7 cellular contexts compared by ENCODE assay signal in genomic region chr9:37465249-37466036, GRCh38.
DNase-seq lines count a peak whose midpoint lies in the region; ATAC-seq and TF ChIP-seq lines count a peak whose summit lies in the region.

Gene ZBTB5, minus strand, starts transcription at chr9:37465450. Its CDS starts 22,899 bp downstream, at chr9:37442551.

- peak; percentile 99 for DNase-seq in NCI-H2029 treated with DMSO at 0.1 percent for 48 hours (lab: John Stamatoyannopoulos, UW)
- peak; percentile 98 for DNase-seq in T-helper 9 cell
- peak; percentile 100 for DNase-seq in astrocyte of the hippocampus (ENCODE audit: low read depth, low spot score)
- DNase-seq in hippocampal formation (lab: John Stamatoyannopoulos, UW) = peak; percentile 99 to 100
- DNase-seq in retina = peak; percentile 99

- ATAC-seq in GM18505 (IDR thresholded peaks at IDR 0.05; ENCODE audit: unreplicated experiment) (peak; percentile 70), HG02981 (IDR thresholded peaks at IDR 0.05; ENCODE audit: unreplicated experiment) (peak; percentile 73)

- TF ChIP-seq POLR2A in GM18505 (IDR thresholded peaks at IDR 0.05; ENCODE audit: borderline replicate concordance, extremely low read depth, insufficient read depth, insufficient read length) = peak; percentile 59

Comparison
In these comparisons a context has a peak if more than half of its experiments do, and no peak if none do; other contexts are left out.
1. Peak in every context shown above with its lines: DNase-seq and ATAC-seq.